ENCODE assay signal across 14 cellular contexts in genomic region chr14:91920526-91920925, GRCh38. TPM values are rescaled to one million over a fixed set of nuclear protein-coding genes. Genes with fewer than 3 reads are reported as not detected.
A peak's percentile ranks its signal among the peaks of the same experiment; 100 is the strongest.
DNase-seq lines count a peak whose midpoint lies in the region; ATAC-seq and TF ChIP-seq lines count a peak whose summit lies in the region.
"Had no signal": no experiment of that assay in that cellular context is flagged by ENCODE, and none has a peak within 500 bp of the region (broad histone marks: within the 10 kb centered on the region; RNA-seq: fewer than 3 reads in every experiment).

No MANE protein-coding gene starts in this region.

- intact Hi-C loops in left ventricle myocardium inferior (cut with micrococcal nuclease), result no loop called here
- intact Hi-C loops in cardiac septum (cut with DNase I), result no loop called here

- H3K27ac ChIP-seq in left ventricle myocardium inferior (replicated peaks) (peak overlapping the region; percentile 78), thoracic aorta (peak overlapping the region; percentile 86 to 88)

- ATAC-seq in thoracic aorta (ENCODE audit: insufficient number of reproducible peaks, low FRiP score, low read depth) (no peak), GM19452 (IDR thresholded peaks at IDR 0.05; ENCODE audit: unreplicated experiment) (no peak)

- no peak for TF ChIP-seq CTCF in left ventricle myocardium inferior (IDR thresholded peaks at IDR 0.05; ENCODE audit: borderline replicate concordance)
- TF ChIP-seq CTCF in thoracic aorta (IDR thresholded peaks at IDR 0.05), result no peak

- DNase-seq in left ventricle myocardium inferior (no peak), cardiac septum (ENCODE audit: low spot score) (no peak), myocyte (ENCODE audit: low read depth) (peak; percentile 64), thoracic aorta (ENCODE audit: low spot score) (no peak), NOMO-1 treated with dmso at 0.1 percent for 144 hours (lab: John Stamatoyannopoulos, UW; ENCODE audit: unreplicated experiment) (no peak)
- DNase-seq in stimulated activated CD4-positive, alpha-beta T cell treated with anti-CD3 and anti-CD28 coated beads, Interleukin-4, amount 100 ng/mL, for 1 hour, result no peak
- DNase-seq: 8988T; ACHN; C1 segment of cervical spinal cord; Calu3; CD4-positive, alpha-beta T cell; DMS 273 treated with DMSO at 0.1 percent for 48 hours had no signal

- peaks cover 22% of the 10 kb centered on the region for H3K4me1 ChIP-seq in left ventricle myocardium inferior
- H3K4me1 ChIP-seq in thoracic aorta (ENCODE audit: control insufficient read depth in 1 of 2, low read depth in 2 of 2), result peaks cover 61 to 84% of the 10 kb centered on the region in 2 donors

- H3K36me3 ChIP-seq in left ventricle myocardium inferior (no peaks in the 10 kb centered on the region), thoracic aorta (peaks cover 12% of the 10 kb centered on the region)

- H3K4me3 ChIP-seq in left ventricle myocardium inferior, result no peak overlapping the region
- H3K4me3 ChIP-seq in thoracic aorta, result no peak overlapping the region

- H3K27me3 ChIP-seq in left ventricle myocardium inferior (ENCODE audit: low read depth), result peaks cover 10% of the 10 kb centered on the region
- H3K27me3 ChIP-seq in thoracic aorta (replicated peaks; ENCODE audit: insufficient read depth), result no peaks in the 10 kb centered on the region

- H3K9me3 ChIP-seq in left ventricle myocardium inferior (replicated peaks) (peaks cover 2% of the 10 kb centered on the region), thoracic aorta (no peaks in the 10 kb centered on the region)

RNA-seq across cellular contexts. Expression of gene FBLN5, which starts 27.0 kb away (rescaled TPM):
- total RNA-seq in left ventricle myocardium inferior (62.5 TPM), cardiac septum (31.8 TPM), myocyte (4.9 and 7.3 TPM in 2 replicates), thoracic aorta (1,000 to 10,000 TPM in 1 of 2 donors, 100 to 1,000 TPM in 1; 824 to 1,103 TPM)
- 31.8 TPM for polyA plus RNA-seq in myocyte (2012)
- total RNA-seq: HT-29 had no signal

RNA-seq across cellular contexts. Expression of gene TC2N, which starts 53.2 kb away (rescaled TPM):
- total RNA-seq in left ventricle myocardium inferior (4.1 TPM), cardiac septum (1.7 TPM), myocyte (not detected in 2 replicates), thoracic aorta (100 to 1,000 TPM; 146 to 172 TPM)
- not detected for polyA plus RNA-seq in myocyte (2012)

Comparison
In these comparisons a context has a peak if more than half of its experiments do, and no peak if none do; other contexts are left out.
1. RNA of gene FBLN5, which starts 27.0 kb away (total RNA-seq): 824 to 1,103 TPM in thoracic aorta; 62.5 TPM in left ventricle myocardium inferior (single experiment), 31.8 TPM in cardiac septum (single experiment) and 4.9 to 7.3 TPM in myocyte; every median in the first group is over 10 times any median in the second.
2. RNA of gene TC2N, which starts 53.2 kb away (total RNA-seq): 146 to 172 TPM in thoracic aorta; 4.1 TPM in left ventricle myocardium inferior (single experiment), 1.7 TPM in cardiac septum (single experiment) and not detected in myocyte; every median in the first group is over 10 times any median in the second.